In genomic region chr12:102527256-102527720, GRCh38 we compare ENCODE assay signal across 28 cellular contexts. TPM values are rescaled to one million over a fixed set of nuclear protein-coding genes. Genes with fewer than 3 reads are reported as not detected.
DNase-seq lines count a peak whose midpoint lies in the region; ATAC-seq, FAIRE-seq and TF ChIP-seq lines count a peak whose summit lies in the region.
"Had no signal": no experiment of that assay in that cellular context is flagged by ENCODE, and none has a peak within 500 bp of the region (broad histone marks: within the 10 kb centered on the region; RNA-seq: fewer than 3 reads in every experiment).

No MANE protein-coding gene starts in this region.

- FAIRE-seq in astrocyte (lab: Jason Lieb, UNC) = no peak
- FAIRE-seq: A204.1, colon, GM18507 had no signal

- H3K9me3 ChIP-seq in astrocyte (ENCODE audit: insufficient read depth, low read depth, low read length) (no peaks in the 10 kb centered on the region), lower lobe of right lung (no peaks in the 10 kb centered on the region)
- H3K9me3 ChIP-seq: ascending aorta, gastrocnemius medialis, SJCRH30 had no signal

- H3K27me3 ChIP-seq in ACC112 (ENCODE audit: insufficient read depth, low read length) (no peaks in the 10 kb centered on the region), astrocyte (ENCODE audit: insufficient read depth, low read length) (no peaks in the 10 kb centered on the region), lower lobe of right lung (ENCODE audit: low read depth) (no peaks in the 10 kb centered on the region)
- H3K27me3 ChIP-seq: ascending aorta, gastrocnemius medialis, SJCRH30 had no signal

- H4K20me1 ChIP-seq in astrocyte (ENCODE audit: insufficient read depth, low read length) = no peaks in the 10 kb centered on the region

- H3K27ac ChIP-seq in ACC112 (ENCODE audit: low read depth, low read length) = peak overlapping the region; percentile 63
- H3K27ac ChIP-seq in astrocyte (ENCODE audit: low read depth, low read length) = no peak overlapping the region
- no peak overlapping the region for H3K27ac ChIP-seq in lower lobe of right lung
- H3K27ac ChIP-seq: ascending aorta, gastrocnemius medialis, SJCRH30 had no signal

- H3K9me3 Mint-ChIP-seq in astrocyte (ENCODE audit: unreplicated experiment) = no peaks in the 10 kb centered on the region
- H3K9me3 Mint-ChIP-seq in type B pancreatic cell = no peaks in the 10 kb centered on the region
- H3K9me3 Mint-ChIP-seq: activated CD8-positive, alpha-beta T cell treated with anti-CD3 and anti-CD28 coated beads for 36 hours; activated naive CD4-positive, alpha-beta T cell treated with anti-CD3 and anti-CD28 coated beads for 36 hours; stimulated activated naive CD8-positive, alpha-beta T cell treated with anti-CD3 and anti-CD28 coated beads, Interleukin-15, amount 100 ng/mL, for 72 hours; T-helper 2 cell treated with Interferon-gamma antibody and Interleukin-4, amounts not matched to agents 5 μg/mL and 100 μg/mL, for 36 hours had no signal

- peak; percentile 56 for DNase-seq in HS-5 (ENCODE audit: low read depth)
- peak; percentile 76 for DNase-seq in astrocyte (ENCODE audit: low read depth)
- DNase-seq in kidney tubule cell (ENCODE audit: low spot score) = peak; percentile 31
- no peak for DNase-seq in stimulated activated naive CD8-positive, alpha-beta T cell treated with anti-CD3 and anti-CD28 coated beads, Interleukin-15, Interleukin-2, amounts not matched to agents 100 U/mL and 50 U/mL, for 24 hours
- no peak for DNase-seq in type B pancreatic cell (ENCODE audit: extremely low spot score, unreplicated experiment)
- no peak for DNase-seq in lower lobe of right lung
- DNase-seq in HuH-7 (ENCODE audit: low spot score) = no peak
- DNase-seq: activated CD4-positive, CD25-positive, alpha-beta regulatory T cell; activated CD8-positive, alpha-beta T cell treated with anti-CD3 and anti-CD28 coated beads for 36 hours; activated naive CD4-positive, alpha-beta T cell treated with anti-CD3 and anti-CD28 coated beads for 36 hours; activated T-cell treated with anti-CD3 and anti-CD28 coated beads, Interleukin-2, amount 50 U/mL, for 1 hour; DND-41; gastrocnemius medialis; natural killer cell; NCI-H1417 treated with DMSO at 0.1 percent for 48 hours; NCI-H2171; NCI-H774; PC-3; posterior cingulate gyrus; SJCRH30; stimulated activated naive CD8-positive, alpha-beta T cell treated with anti-CD3 and anti-CD28 coated beads, Interleukin-15, amount 100 ng/mL, for 72 hours; trophoblast cell had no signal

- ATAC-seq in stimulated activated naive CD8-positive, alpha-beta T cell treated with anti-CD3 and anti-CD28 coated beads, Interleukin-15, Interleukin-2, amounts not matched to agents 100 U/mL and 50 U/mL, for 24 hours = no peak
- no peak for ATAC-seq in lower lobe of right lung
- ATAC-seq: activated CD8-positive, alpha-beta T cell treated with anti-CD3 and anti-CD28 coated beads for 36 hours; gastrocnemius medialis; natural killer cell; PC-3; stimulated activated naive CD8-positive, alpha-beta T cell treated with anti-CD3 and anti-CD28 coated beads, Interleukin-15, amount 100 ng/mL, for 72 hours had no signal

- H2AFZ ChIP-seq in ACC112 (ENCODE audit: low read length, unreplicated experiment) (peak overlapping the region; percentile 45), astrocyte (ENCODE audit: low read depth, low read length) (no peak overlapping the region)

- peaks cover 14% of the 10 kb centered on the region for H3K27me3 Mint-ChIP-seq in astrocyte (ENCODE audit: low read depth, unreplicated experiment)
- H3K27me3 Mint-ChIP-seq in type B pancreatic cell = peaks cover 4% of the 10 kb centered on the region

- no peak overlapping the region for H3K9ac ChIP-seq in astrocyte (ENCODE audit: low read length)

- H3K4me1 ChIP-seq in ACC112 (ENCODE audit: control insufficient read depth, insufficient read depth, low read length, unreplicated experiment) (peaks cover 15% of the 10 kb centered on the region), astrocyte (ENCODE audit: insufficient read depth, low read length) (peaks cover 4% of the 10 kb centered on the region), lower lobe of right lung (no peaks in the 10 kb centered on the region)
- H3K4me1 ChIP-seq: ascending aorta, gastrocnemius medialis had no signal

- H3K36me3 ChIP-seq in ACC112 (ENCODE audit: insufficient read depth, low read length) = no peaks in the 10 kb centered on the region
- H3K36me3 ChIP-seq in astrocyte (ENCODE audit: insufficient read depth, low read length) = no peaks in the 10 kb centered on the region
- no peaks in the 10 kb centered on the region for H3K36me3 ChIP-seq in lower lobe of right lung
- H3K36me3 ChIP-seq: ascending aorta, gastrocnemius medialis, SJCRH30 had no signal

- TF ChIP-seq CTCF in astrocyte (IDR thresholded peaks at IDR 0.05; ENCODE audit: insufficient read depth, low read depth, low read length) (no peak), type B pancreatic cell (conservative IDR thresholded peaks at IDR 0.05) (no peak), lower lobe of right lung (IDR thresholded peaks at IDR 0.05) (no peak)

- intact Hi-C loops in lower lobe of right lung (cut with DNase I) = no loop called here

- no peak overlapping the region for H3K27ac Mint-ChIP-seq in astrocyte (ENCODE audit: unreplicated experiment)
- no peak overlapping the region for H3K27ac Mint-ChIP-seq in type B pancreatic cell
- H3K27ac Mint-ChIP-seq: activated CD8-positive, alpha-beta T cell treated with anti-CD3 and anti-CD28 coated beads for 36 hours; activated naive CD4-positive, alpha-beta T cell treated with anti-CD3 and anti-CD28 coated beads for 36 hours; natural killer cell; stimulated activated naive CD8-positive, alpha-beta T cell treated with anti-CD3 and anti-CD28 coated beads, Interleukin-15, amount 100 ng/mL, for 72 hours; T-helper 2 cell treated with Interferon-gamma antibody and Interleukin-4, amounts not matched to agents 5 μg/mL and 100 μg/mL, for 36 hours had no signal

- H3K4me3 ChIP-seq in ACC112 (ENCODE audit: low read depth, low read length) (no peak overlapping the region), astrocyte (ENCODE audit: insufficient read depth, low read depth, low read length) (no peak overlapping the region), lower lobe of right lung (no peak overlapping the region)
- H3K4me3 ChIP-seq: ascending aorta, gastrocnemius medialis, SJCRH30 had no signal

- no peaks in the 10 kb centered on the region for H3K79me2 ChIP-seq in ACC112 (ENCODE audit: control insufficient read depth, insufficient read depth, low read length, unreplicated experiment)
- no peaks in the 10 kb centered on the region for H3K79me2 ChIP-seq in astrocyte (ENCODE audit: insufficient read depth, low read length)

- H3K4me3 Mint-ChIP-seq in astrocyte (ENCODE audit: unreplicated experiment) (no peak overlapping the region), type B pancreatic cell (no peak overlapping the region)
- H3K4me3 Mint-ChIP-seq: activated CD8-positive, alpha-beta T cell treated with anti-CD3 and anti-CD28 coated beads for 36 hours; activated naive CD4-positive, alpha-beta T cell treated with anti-CD3 and anti-CD28 coated beads for 36 hours; natural killer cell; stimulated activated naive CD8-positive, alpha-beta T cell treated with anti-CD3 and anti-CD28 coated beads, Interleukin-15, amount 100 ng/mL, for 72 hours; T-helper 2 cell treated with Interferon-gamma antibody and Interleukin-4, amounts not matched to agents 5 μg/mL and 100 μg/mL, for 36 hours had no signal

- no peaks in the 10 kb centered on the region for H3K4me1 Mint-ChIP-seq in astrocyte (ENCODE audit: low read depth, unreplicated experiment)
- peaks cover 13% of the 10 kb centered on the region for H3K4me1 Mint-ChIP-seq in type B pancreatic cell (ENCODE audit: unreplicated experiment)
- H3K4me1 Mint-ChIP-seq: natural killer cell; stimulated activated naive CD8-positive, alpha-beta T cell treated with anti-CD3 and anti-CD28 coated beads, Interleukin-15, amount 100 ng/mL, for 72 hours had no signal

- peak overlapping the region; percentile 1 for H3K4me2 ChIP-seq in astrocyte (ENCODE audit: low read length)

- H3K36me3 Mint-ChIP-seq in astrocyte (ENCODE audit: low read depth, unreplicated experiment) (no peaks in the 10 kb centered on the region), type B pancreatic cell (no peaks in the 10 kb centered on the region)
- H3K36me3 Mint-ChIP-seq: natural killer cell had no signal

RNA-seq across cellular contexts. Expression of gene IGF1, which starts 46.9 kb away (rescaled TPM):
- total RNA-seq in astrocyte (1.9 and 2.3 TPM in 2 replicates), type B pancreatic cell (ENCODE audit: low replicate concordance) (8.4 and 16.1 TPM in 2 replicates), lower lobe of right lung (16.9 TPM)
- total RNA-seq: activated naive CD4-positive, alpha-beta T cell treated with anti-CD3 and anti-CD28 coated beads for 36 hours; PC-3 had no signal

Comparison
In these comparisons a context has a peak if more than half of its experiments do, and no peak if none do; other contexts are left out.
1. DNase-seq: peak in HS-5 (single experiment), astrocyte (single experiment) and kidney tubule cell (single experiment); none in stimulated activated naive CD8-positive, alpha-beta T cell treated with anti-CD3 and anti-CD28 coated beads, Interleukin-15, Interleukin-2, amounts not matched to agents 100 U/mL and 50 U/mL, for 24 hours (single experiment), type B pancreatic cell (single experiment), lower lobe of right lung (single experiment) and HuH-7 (single experiment).